In the genomic region with DNA sequence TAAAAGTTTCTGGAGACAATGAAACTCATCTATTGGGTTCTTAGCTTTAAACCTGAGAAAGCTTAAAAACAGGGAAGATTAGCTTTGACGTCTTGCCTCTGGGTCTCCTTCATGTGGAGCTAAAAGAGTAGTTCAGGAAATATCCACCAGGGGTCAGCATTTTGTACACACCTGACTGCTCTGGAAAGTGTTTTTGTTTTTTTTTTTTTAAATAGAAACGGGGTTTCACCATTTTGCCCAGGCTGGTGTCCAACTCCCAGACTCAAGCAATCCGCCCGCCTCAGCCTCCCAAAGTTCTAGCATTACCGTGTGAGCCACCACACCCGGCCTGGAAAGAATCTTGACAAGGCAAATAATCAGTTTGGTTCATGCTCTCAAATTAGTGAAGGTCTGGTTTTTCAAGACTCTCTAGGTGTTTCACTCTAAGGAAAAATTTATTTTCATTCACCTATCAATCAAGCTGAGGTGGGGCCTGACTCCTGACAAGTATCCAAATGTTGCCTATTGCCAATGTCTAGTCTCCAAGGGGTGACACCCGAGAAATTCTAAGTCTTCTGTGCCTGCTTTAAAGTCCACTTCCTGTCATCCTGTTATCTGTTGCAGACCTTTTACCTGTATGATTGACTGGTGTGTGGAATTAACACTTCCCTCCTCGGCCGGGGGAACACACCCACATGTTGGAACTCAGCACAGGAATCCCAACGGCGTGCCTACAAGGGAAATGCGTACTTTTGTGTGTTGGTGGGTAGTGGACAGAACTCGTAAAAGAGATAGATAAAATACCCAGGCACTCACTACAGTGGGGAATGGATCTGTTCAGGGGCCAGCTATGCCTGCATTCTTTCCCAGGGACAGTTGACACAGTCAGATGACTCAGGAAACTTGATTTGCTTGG, we compare ENCODE assay signal across 8 cellular contexts. TPM values are rescaled to one million over a fixed set of nuclear protein-coding genes. Genes with fewer than 3 reads are reported as not detected.
DNase-seq lines count a peak whose midpoint lies in the region; ATAC-seq, FAIRE-seq and TF ChIP-seq lines count a peak whose summit lies in the region.

No MANE protein-coding gene starts in this region.

- no peak overlapping the region for H3K27ac ChIP-seq in mammary epithelial cell (ENCODE audit: insufficient read depth, low read depth, low read length)
- H3K27ac ChIP-seq in keratinocyte (ENCODE audit: control insufficient read depth, insufficient read depth, low read length) = peak overlapping the region; percentile 35

- H3K9me1 ChIP-seq in keratinocyte (ENCODE audit: control insufficient read depth, extremely low read depth, insufficient read depth, low read length) = no peaks in the 10 kb centered on the region

- in situ Hi-C loops in mammary epithelial cell (cut with MboI; ENCODE audit: low sequenced_read_pairs in 2 of 2) = loop anchor here (5.0 to 10.0 kb wide), 3 partner anchors 54 to 59 kb away; no protein-coding TSS in a partner anchor

- ATAC-seq in GM21529 (IDR thresholded peaks at IDR 0.05; ENCODE audit: unreplicated experiment) = peak; percentile 64
- peak; percentile 88 to 89 for ATAC-seq in stimulated activated naive B cell treated with anti-CD40 and anti-IgM and Interleukin-4, amounts not matched to agents 10 μg/mL and 1 μg/mL and 100 μg/mL, for 72 hours (replicated peaks)

- H3K27me3 Mint-ChIP-seq in stimulated activated naive B cell treated with anti-CD40 and anti-IgM and Interleukin-4, amounts not matched to agents 10 μg/mL and 1 μg/mL and 100 μg/mL, for 72 hours = no peaks in the 10 kb centered on the region

- FAIRE-seq in keratinocyte (lab: Jason Lieb, UNC) = peak; percentile 72

- H4K20me1 ChIP-seq in mammary epithelial cell (ENCODE audit: insufficient read depth, low read length) (no peaks in the 10 kb centered on the region), keratinocyte (ENCODE audit: control insufficient read depth, extremely low read depth, insufficient read depth, low read length) (no peaks in the 10 kb centered on the region)

- H2AFZ ChIP-seq in mammary epithelial cell (ENCODE audit: low read depth, low read length) = peak overlapping the region; percentile 86
- H2AFZ ChIP-seq in keratinocyte (ENCODE audit: control insufficient read depth, low read length) = peak overlapping the region; percentile 69

- H3K27me3 ChIP-seq in mammary epithelial cell (ENCODE audit: insufficient read depth, low read length) (no peaks in the 10 kb centered on the region), keratinocyte (ENCODE audit: control insufficient read depth, extremely low read depth, insufficient read depth, low read length) (no peaks in the 10 kb centered on the region)

- no peaks in the 10 kb centered on the region for H3K9me3 Mint-ChIP-seq in stimulated activated naive B cell treated with anti-CD40 and anti-IgM and Interleukin-4, amounts not matched to agents 10 μg/mL and 1 μg/mL and 100 μg/mL, for 72 hours

- no peaks in the 10 kb centered on the region for H3K9me3 ChIP-seq in mammary epithelial cell (replicated peaks; ENCODE audit: insufficient read depth, low read length)
- no peaks in the 10 kb centered on the region for H3K9me3 ChIP-seq in keratinocyte (ENCODE audit: control insufficient read depth, low read depth, low read length)

- TF ChIP-seq CTCF in mammary epithelial cell (conservative IDR thresholded peaks at IDR 0.05 in 1 of 2, IDR thresholded peaks at IDR 0.05 in 1 of 2; ENCODE audit: extremely low read depth in 1 of 2, insufficient read depth in 1 of 2, low read depth in 1 of 2, low read length in 2 of 2) (peak; percentile 61 to 70), keratinocyte (optimal IDR thresholded peaks at IDR 0.05 in 1 of 3, IDR thresholded peaks at IDR 0.05 in 1 of 3, conservative IDR thresholded peaks at IDR 0.05 in 1 of 3; ENCODE audit: extremely low read depth in 1 of 3, insufficient read depth in 2 of 3, low read length in 3 of 3) (peak; percentile 53 to 77 (median 66))

- DNase-seq in DMS53 (lab: John Stamatoyannopoulos, UW) (peak; percentile 90), NAMALWA (ENCODE audit: low spot score) (peak; percentile 90), SW 1271 (lab: John Stamatoyannopoulos, UW) (peak; percentile 27 to 79), mammary epithelial cell (peak; percentile 66), keratinocyte (ENCODE audit: low read depth, low spot score) (peak; percentile 58), posterior vena cava (ENCODE audit: low spot score) (no peak)
- peak; percentile 52 for DNase-seq in stimulated activated naive B cell treated with anti-CD40 and anti-IgM and Interleukin-4, amounts not matched to agents 10 μg/mL and 1 μg/mL and 100 μg/mL, for 72 hours

- no peak overlapping the region for H3K4me3 ChIP-seq in mammary epithelial cell (replicated peaks in 1 of 3; ENCODE audit: insufficient read depth in 1 of 3, low read depth in 2 of 3, low read length in 3 of 3)
- no peak overlapping the region for H3K4me3 ChIP-seq in keratinocyte (ENCODE audit: control insufficient read depth in 2 of 3, extremely low read depth in 1 of 3, insufficient read depth in 2 of 3, low read depth in 1 of 3, low read length in 3 of 3)

- intact Hi-C loops in mammary epithelial cell (cut with micrococcal nuclease) = loop anchor here (1.0 to 2.0 kb wide), 5 partner anchors 58 to 232 kb away; no protein-coding TSS in a partner anchor
- intact Hi-C loops in posterior vena cava (cut with DNase I) = loop anchor here (5.0 to 10.0 kb wide), 2 partner anchors 234 to 236 kb away; no protein-coding TSS in a partner anchor

- H3K36me3 Mint-ChIP-seq in stimulated activated naive B cell treated with anti-CD40 and anti-IgM and Interleukin-4, amounts not matched to agents 10 μg/mL and 1 μg/mL and 100 μg/mL, for 72 hours = no peaks in the 10 kb centered on the region

- peaks cover 9% of the 10 kb centered on the region for H3K4me1 ChIP-seq in mammary epithelial cell (ENCODE audit: insufficient read depth, low read length)
- H3K4me1 ChIP-seq in keratinocyte (ENCODE audit: control insufficient read depth, extremely low read depth, insufficient read depth, low read length) = peaks cover 14% of the 10 kb centered on the region

- WGBS in mammary epithelial cell (ENCODE audit: low coverage, missing lambda C conversion rate) = 35% methylated on average over 13 of the region's 13 CpGs

- BruUV-seq in mammary epithelial cell (replicated peaks; lab: Mats Ljungman, UMichigan) = no TSS peak

- CTCF ChIA-PET in mammary epithelial cell (lab: Charles Lee; ENCODE audit: low non-redundant PET) = interaction anchor here (0.6 to 1.1 kb wide), 11 partner anchors 10 to 158 kb away, joined by 3 to 17 read pairs (median 6); no protein-coding TSS in a partner anchor

- H3K4me2 ChIP-seq in mammary epithelial cell (ENCODE audit: insufficient read depth, low read depth, low read length) = peak overlapping the region; percentile 34
- peak overlapping the region; percentile 55 for H3K4me2 ChIP-seq in keratinocyte (ENCODE audit: control insufficient read depth, extremely low read depth, insufficient read depth, low read depth, low read length)

- H3K9ac ChIP-seq in mammary epithelial cell (ENCODE audit: insufficient read depth, low read length) (no peak overlapping the region), keratinocyte (ENCODE audit: control insufficient read depth, extremely low read depth, insufficient read depth, low read length) (peak overlapping the region; percentile 40)

- H3K4me1 Mint-ChIP-seq in stimulated activated naive B cell treated with anti-CD40 and anti-IgM and Interleukin-4, amounts not matched to agents 10 μg/mL and 1 μg/mL and 100 μg/mL, for 72 hours = peaks cover 8 to 18% of the 10 kb centered on the region in 2 donors

- H3K36me3 ChIP-seq in mammary epithelial cell (ENCODE audit: insufficient read depth, low read length) = no peaks in the 10 kb centered on the region
- H3K36me3 ChIP-seq in keratinocyte (ENCODE audit: control insufficient read depth in 2 of 2, extremely low read depth in 1 of 2, insufficient read depth in 2 of 2, low read length in 2 of 2) = peaks cover 0 to 4% of the 10 kb centered on the region in 2 experiments

- dilution Hi-C loops in mammary epithelial cell (cut with HindIII; ENCODE audit: low sequenced_read_pairs) (loop anchor here (5.0 to 25.0 kb wide), 2 partner anchors 64 to 249 kb away; no protein-coding TSS in a partner anchor), keratinocyte (cut with MboI; ENCODE audit: extremely low pct_ligation_motif_present, low sequenced_read_pairs) (no loop called here)

- H3K27ac Mint-ChIP-seq in stimulated activated naive B cell treated with anti-CD40 and anti-IgM and Interleukin-4, amounts not matched to agents 10 μg/mL and 1 μg/mL and 100 μg/mL, for 72 hours = peak overlapping the region; percentile 56

- H3K4me3 Mint-ChIP-seq in stimulated activated naive B cell treated with anti-CD40 and anti-IgM and Interleukin-4, amounts not matched to agents 10 μg/mL and 1 μg/mL and 100 μg/mL, for 72 hours = peak overlapping the region; percentile 67 to 69

- no peaks in the 10 kb centered on the region for H3K79me2 ChIP-seq in mammary epithelial cell (ENCODE audit: insufficient read depth, low read length)
- H3K79me2 ChIP-seq in keratinocyte (ENCODE audit: control insufficient read depth, insufficient read depth, low read length) = no peaks in the 10 kb centered on the region

RNA-seq across cellular contexts. Expression of a gene that starts 11.3 kb away (rescaled TPM):
- 10 to 100 TPM in 1 of 2 donors, 1 to 10 TPM in 1; 1.0 to 18.0 TPM for total RNA-seq in mammary epithelial cell
- polyA plus RNA-seq in mammary epithelial cell = 38.0 TPM
- polyA minus RNA-seq in mammary epithelial cell = 21.7 TPM
- polyA plus RNA-seq in keratinocyte = 114 to 190 TPM (median 128 TPM) in 3 replicates
- 78.2 TPM for polyA plus RNA-seq in keratinocyte (2011; ENCODE audit: low read depth)
- polyA plus RNA-seq in keratinocyte (2011; cell fraction: cytosol; rRNA removed) = 135 and 172 TPM in 2 replicates
- 163 and 216 TPM in 2 replicates for polyA plus RNA-seq in keratinocyte (2011; cell fraction: nucleus; rRNA removed)
- polyA plus RNA-seq in keratinocyte (2012; ENCODE audit: low replicate concordance) = 86.5 and 244 TPM in 2 replicates
- polyA minus RNA-seq in keratinocyte = 115 to 344 TPM (median 161 TPM) in 3 replicates
- polyA minus RNA-seq in keratinocyte (2011; cell fraction: cytosol; rRNA and poly(A)+ RNA removed) = 83.3 TPM
- 66.6 and 115 TPM in 2 replicates for polyA minus RNA-seq in keratinocyte (2011; cell fraction: nucleus; rRNA and poly(A)+ RNA removed)
- 1 to 10 TPM; 1.7 to 3.0 TPM for total RNA-seq in posterior vena cava

RNA-seq across cellular contexts. Expression of a gene that starts 35.1 kb away (rescaled TPM):
- total RNA-seq in mammary epithelial cell (10 to 100 TPM; 23.8 to 28.6 TPM), posterior vena cava (10 to 100 TPM in 1 of 2 donors, 1 to 10 TPM in 1; 5.8 to 10.5 TPM)
- polyA plus RNA-seq in mammary epithelial cell (12.8 TPM), keratinocyte (10.4 to 17.3 TPM (median 11.1 TPM) in 3 replicates)
- polyA minus RNA-seq in mammary epithelial cell (33.5 TPM), keratinocyte (14.9 to 39.8 TPM (median 17.4 TPM) in 3 replicates)
- 5.4 TPM for polyA plus RNA-seq in keratinocyte (2011; ENCODE audit: low read depth)
- 6.9 and 11.2 TPM in 2 replicates for polyA plus RNA-seq in keratinocyte (2011; cell fraction: cytosol; rRNA removed)
- polyA plus RNA-seq in keratinocyte (2011; cell fraction: nucleus; rRNA removed) = 21.6 and 30.7 TPM in 2 replicates
- polyA plus RNA-seq in keratinocyte (2012; ENCODE audit: low replicate concordance) = 10.6 and 23.6 TPM in 2 replicates
- polyA minus RNA-seq in keratinocyte (2011; cell fraction: cytosol; rRNA and poly(A)+ RNA removed) = 12.9 TPM
- polyA minus RNA-seq in keratinocyte (2011; cell fraction: nucleus; rRNA and poly(A)+ RNA removed) = 17.8 and 23.5 TPM in 2 replicates
